In the genomic region with DNA sequence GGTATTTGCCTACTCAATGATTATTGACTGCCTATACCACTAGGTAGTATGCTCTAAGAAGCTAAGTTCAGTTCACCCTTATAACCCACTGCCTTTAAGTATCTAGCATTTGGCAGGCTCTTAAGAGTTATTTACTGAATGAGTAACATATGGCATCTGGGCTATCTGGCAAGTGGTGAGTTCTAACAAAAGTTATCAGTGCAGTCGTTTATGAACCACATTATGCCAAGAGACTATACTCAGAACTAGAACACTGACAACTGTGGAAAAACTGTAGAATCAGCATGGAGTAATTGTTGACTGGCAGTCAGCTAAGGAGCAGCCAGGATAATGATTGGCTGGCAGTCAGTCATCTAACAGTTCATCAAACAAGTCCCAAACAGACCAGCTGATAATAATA, we compare ENCODE assay signal across 12 cellular contexts. TPM values are rescaled to one million over a fixed set of nuclear protein-coding genes. Genes with fewer than 3 reads are reported as not detected.
DNase-seq lines count a peak whose midpoint lies in the region; TF ChIP-seq lines count a peak whose summit lies in the region.
"Had no signal": no experiment of that assay in that cellular context is flagged by ENCODE, and none has a peak within 500 bp of the region (broad histone marks: within the 10 kb centered on the region; RNA-seq: fewer than 3 reads in every experiment).

No MANE protein-coding gene starts in this region.

- no peaks in the 10 kb centered on the region for H3K9me3 ChIP-seq in fibroblast of lung (ENCODE audit: control insufficient read depth, insufficient read depth, low read depth, low read length)
- H3K9me3 ChIP-seq: suprapubic skin had no signal

- H3K9ac ChIP-seq in fibroblast of lung (ENCODE audit: insufficient read depth, low read length) = no peak overlapping the region
- H3K9ac ChIP-seq: KMS-11 had no signal

- no peaks in the 10 kb centered on the region for H3K27me3 ChIP-seq in fibroblast of lung (ENCODE audit: control insufficient read depth, insufficient read depth, low read length)
- H3K27me3 ChIP-seq: suprapubic skin had no signal

- no peak overlapping the region for H3K4me3 ChIP-seq in fibroblast of lung (replicated peaks in 1 of 4; ENCODE audit: control extremely low read depth in 1 of 4, insufficient read depth in 1 of 4, low read depth in 3 of 4, low read length in 4 of 4)
- H3K4me3 ChIP-seq: suprapubic skin had no signal

- peak overlapping the region; percentile 8 for H3K4me2 ChIP-seq in fibroblast of lung (ENCODE audit: extremely low read depth, insufficient read depth, low read length)
- H3K4me2 ChIP-seq: KMS-11 had no signal

- no peaks in the 10 kb centered on the region for H3K36me3 ChIP-seq in fibroblast of lung (ENCODE audit: control insufficient read depth, insufficient read depth, low read length)
- H3K36me3 ChIP-seq: suprapubic skin had no signal

- peaks cover 79% of the 10 kb centered on the region for H3K79me2 ChIP-seq in fibroblast of lung (ENCODE audit: control insufficient read depth, insufficient read depth, low read length)

- peaks cover 4% of the 10 kb centered on the region for H3K4me1 ChIP-seq in fibroblast of lung (ENCODE audit: control insufficient read depth, extremely low read depth, insufficient read depth, low read length)

- DNase-seq in EH (ENCODE audit: low read depth) = peak; percentile 66
- peak; percentile 91 for DNase-seq in NCI-H524 treated with DMSO at 0.1 percent for 48 hours (lab: John Stamatoyannopoulos, UW)
- peak; percentile 61 to 68 for DNase-seq in fibroblast of lung (ENCODE audit: low read depth in 2 of 2)
- DNase-seq in myocyte (ENCODE audit: low read depth) = peak; percentile 30
- DNase-seq in HPDE6-E6E7 (ENCODE audit: extremely low spot score) = no peak
- DNase-seq in H4 (ENCODE audit: low spot score) = no peak
- DNase-seq in NCI-H1417 treated with DMSO at 0.1 percent for 48 hours (lab: John Stamatoyannopoulos, UW) = no peak
- DNase-seq: activated CD4-positive, alpha-beta T cell treated with anti-CD3 and anti-CD28 coated beads, Interleukin-2, amount 50 U/mL, for 48 hours; activated effector memory CD4-positive, alpha-beta T cell treated with anti-CD3 and anti-CD28 coated beads, Interleukin-2, amount 50 U/mL, for 16 hours; naive thymus-derived CD4-positive, alpha-beta T cell had no signal

- no peaks in the 10 kb centered on the region for H4K20me1 ChIP-seq in fibroblast of lung (ENCODE audit: control insufficient read depth, extremely low read depth, insufficient read depth, low read length)

- H3K27ac ChIP-seq in fibroblast of lung (ENCODE audit: insufficient read depth, low read length) = no peak overlapping the region
- H3K27ac ChIP-seq: KMS-11, suprapubic skin had no signal

- H2AFZ ChIP-seq in fibroblast of lung (ENCODE audit: low read length) = no peak overlapping the region

- no peak for TF ChIP-seq CTCF in fibroblast of lung (conservative IDR thresholded peaks at IDR 0.05 in 1 of 2, IDR thresholded peaks at IDR 0.05 in 1 of 2; ENCODE audit: low read depth in 1 of 2, low read length in 2 of 2)

RNA-seq across cellular contexts. Expression of a gene that starts 25.8 kb away (rescaled TPM):
- total RNA-seq in fibroblast of lung (135 and 258 TPM in 2 replicates), myocyte (122 and 131 TPM in 2 replicates)
- 133 and 134 TPM in 2 replicates for polyA plus RNA-seq in fibroblast of lung
- polyA plus RNA-seq in fibroblast of lung (2012) = 76.2 and 79.1 TPM in 2 replicates
- polyA minus RNA-seq in fibroblast of lung (ENCODE audit: low replicate concordance) = 149 and 212 TPM in 2 replicates
- polyA plus RNA-seq in myocyte (2012) = 74.2 TPM
- 81.5 and 89.2 TPM in 2 replicates for total RNA-seq in H4 (2014; rRNA removed; shearing (Covaris generic))

Comparison
In these comparisons a context has a peak if more than half of its experiments do, and no peak if none do; other contexts are left out.
1. DNase-seq: peak in EH (single experiment), NCI-H524 treated with DMSO at 0.1 percent for 48 hours (single experiment), fibroblast of lung (2 of 2) and myocyte (single experiment); none in HPDE6-E6E7 (single experiment), H4 (single experiment) and NCI-H1417 treated with DMSO at 0.1 percent for 48 hours (single experiment).